21 cellular contexts compared by ENCODE assay signal in genomic region chr9:120911295-120911843, GRCh38. TPM values are rescaled to one million over a fixed set of nuclear protein-coding genes. Genes with fewer than 3 reads are reported as not detected.
DNase-seq lines count a peak whose midpoint lies in the region; ATAC-seq lines count a peak whose summit lies in the region.
"Had no signal": no experiment of that assay in that cellular context is flagged by ENCODE, and none has a peak within 500 bp of the region (broad histone marks: within the 10 kb centered on the region; RNA-seq: fewer than 3 reads in every experiment).

No MANE protein-coding gene starts in this region.

- CTCF ChIA-PET in T-cell (lab: Charles Lee), result interaction anchor here in 1 of 2 donors (0.9 to 2.0 kb wide), 3 partner anchors 9 to 34 kb away, joined by 3 to 4 read pairs (median 3); no protein-coding TSS in a partner anchor

- DNase-seq in stimulated activated naive CD8-positive, alpha-beta T cell treated with anti-CD3 and anti-CD28 coated beads, Interleukin-15, Interleukin-2, amounts not matched to agents 100 U/mL and 50 U/mL, for 24 hours, result no peak
- DNase-seq in T-cell (no peak), amniotic stem cell (lab: John Stamatoyannopoulos, UW) (no peak)
- DNase-seq in activated naive CD8-positive, alpha-beta T cell treated with anti-CD3 and anti-CD28 coated beads, Interleukin-2, amount 50 U/mL, for 24 hours, result no peak
- DNase-seq in stimulated activated naive CD8-positive, alpha-beta T cell treated with anti-CD3 and anti-CD28 coated beads, Interleukin-15, amount 100 ng/mL, for 72 hours, result no peak
- DNase-seq: amygdala; DND-41; kidney; NCI-H1105; NCI-H2081; NCI-H446 treated with DMSO at 0.1 percent for 48 hours; occipital lobe; retina; SK-N-SH; spleen; stimulated activated CD4-positive, alpha-beta T cell treated with anti-CD3 and anti-CD28 coated beads, Interleukin-4, amount 100 ng/mL, for 24 hours had no signal

- H3K27me3 Mint-ChIP-seq in stimulated activated naive CD8-positive, alpha-beta T cell treated with anti-CD3 and anti-CD28 coated beads, Interleukin-15, Interleukin-2, amounts not matched to agents 100 ng/mL and 50 ng/mL, for 24 hours, result no peaks in the 10 kb centered on the region
- H3K27me3 Mint-ChIP-seq in T-cell, result no peaks in the 10 kb centered on the region
- H3K27me3 Mint-ChIP-seq in activated naive CD8-positive, alpha-beta T cell treated with anti-CD3 and anti-CD28 coated beads, Interleukin-2, amount 50 U/mL, for 24 hours, result no peaks in the 10 kb centered on the region
- no peaks in the 10 kb centered on the region for H3K27me3 Mint-ChIP-seq in stimulated activated naive CD8-positive, alpha-beta T cell treated with anti-CD3 and anti-CD28 coated beads, Interleukin-15, amount 100 ng/mL, for 72 hours

- no peak for ATAC-seq in stimulated activated naive CD8-positive, alpha-beta T cell treated with anti-CD3 and anti-CD28 coated beads, Interleukin-15, Interleukin-2, amounts not matched to agents 100 U/mL and 50 U/mL, for 24 hours
- no peak for ATAC-seq in T-cell (replicated peaks in 1 of 4)
- ATAC-seq in activated naive CD8-positive, alpha-beta T cell treated with anti-CD3 and anti-CD28 coated beads, Interleukin-2, amount 50 U/mL, for 24 hours, result no peak
- no peak for ATAC-seq in stimulated activated naive CD8-positive, alpha-beta T cell treated with anti-CD3 and anti-CD28 coated beads, Interleukin-15, amount 100 ng/mL, for 72 hours
- no peak for ATAC-seq in HG02798 (IDR thresholded peaks at IDR 0.05; ENCODE audit: poor library complexity, unreplicated experiment)
- ATAC-seq in GM21786 (IDR thresholded peaks at IDR 0.05; ENCODE audit: unreplicated experiment), result no peak
- ATAC-seq: HCT116, HepG2 had no signal

- peak overlapping the region; percentile 68 for H3K4me3 Mint-ChIP-seq in stimulated activated naive CD8-positive, alpha-beta T cell treated with anti-CD3 and anti-CD28 coated beads, Interleukin-15, Interleukin-2, amounts not matched to agents 100 ng/mL and 50 ng/mL, for 24 hours
- peak overlapping the region in 2 of 3 donors; percentile 40 to 49 for H3K4me3 Mint-ChIP-seq in T-cell
- peak overlapping the region; percentile 19 for H3K4me3 Mint-ChIP-seq in activated naive CD8-positive, alpha-beta T cell treated with anti-CD3 and anti-CD28 coated beads, Interleukin-2, amount 50 U/mL, for 24 hours
- H3K4me3 Mint-ChIP-seq in stimulated activated naive CD8-positive, alpha-beta T cell treated with anti-CD3 and anti-CD28 coated beads, Interleukin-15, amount 100 ng/mL, for 72 hours, result peak overlapping the region; percentile 27 to 32

- H3K27ac Mint-ChIP-seq in stimulated activated naive CD8-positive, alpha-beta T cell treated with anti-CD3 and anti-CD28 coated beads, Interleukin-15, Interleukin-2, amounts not matched to agents 100 ng/mL and 50 ng/mL, for 24 hours, result peak overlapping the region; percentile 93
- peak overlapping the region; percentile 90 to 91 for H3K27ac Mint-ChIP-seq in T-cell
- H3K27ac Mint-ChIP-seq in activated naive CD8-positive, alpha-beta T cell treated with anti-CD3 and anti-CD28 coated beads, Interleukin-2, amount 50 U/mL, for 24 hours, result peak overlapping the region; percentile 91
- peak overlapping the region; percentile 92 to 94 for H3K27ac Mint-ChIP-seq in stimulated activated naive CD8-positive, alpha-beta T cell treated with anti-CD3 and anti-CD28 coated beads, Interleukin-15, amount 100 ng/mL, for 72 hours

- peaks cover 96% of the 10 kb centered on the region for H3K4me1 Mint-ChIP-seq in stimulated activated naive CD8-positive, alpha-beta T cell treated with anti-CD3 and anti-CD28 coated beads, Interleukin-15, Interleukin-2, amounts not matched to agents 100 ng/mL and 50 ng/mL, for 24 hours (ENCODE audit: low read depth)
- H3K4me1 Mint-ChIP-seq in T-cell, result peaks cover 78 to 88% (median 86%) of the 10 kb centered on the region in 3 donors
- peaks cover 96% of the 10 kb centered on the region for H3K4me1 Mint-ChIP-seq in activated naive CD8-positive, alpha-beta T cell treated with anti-CD3 and anti-CD28 coated beads, Interleukin-2, amount 50 U/mL, for 24 hours
- H3K4me1 Mint-ChIP-seq in stimulated activated naive CD8-positive, alpha-beta T cell treated with anti-CD3 and anti-CD28 coated beads, Interleukin-15, amount 100 ng/mL, for 72 hours, result peaks cover 97% of the 10 kb centered on the region

- POLR2A ChIA-PET in T-cell (lab: Charles Lee), result interaction anchor here in 1 of 2 donors (1.4 kb wide), 2 partner anchors 10 to 18 kb away, joined by 4 to 6 read pairs; no protein-coding TSS in a partner anchor

- H3K9me3 Mint-ChIP-seq in stimulated activated naive CD8-positive, alpha-beta T cell treated with anti-CD3 and anti-CD28 coated beads, Interleukin-15, Interleukin-2, amounts not matched to agents 100 ng/mL and 50 ng/mL, for 24 hours, result no peaks in the 10 kb centered on the region
- H3K9me3 Mint-ChIP-seq in T-cell, result no peaks in the 10 kb centered on the region
- H3K9me3 Mint-ChIP-seq in activated naive CD8-positive, alpha-beta T cell treated with anti-CD3 and anti-CD28 coated beads, Interleukin-2, amount 50 U/mL, for 24 hours, result no peaks in the 10 kb centered on the region
- no peaks in the 10 kb centered on the region for H3K9me3 Mint-ChIP-seq in stimulated activated naive CD8-positive, alpha-beta T cell treated with anti-CD3 and anti-CD28 coated beads, Interleukin-15, amount 100 ng/mL, for 72 hours

- H3K36me3 Mint-ChIP-seq in stimulated activated naive CD8-positive, alpha-beta T cell treated with anti-CD3 and anti-CD28 coated beads, Interleukin-15, Interleukin-2, amounts not matched to agents 100 ng/mL and 50 ng/mL, for 24 hours (ENCODE audit: low read depth), result peaks cover 90% of the 10 kb centered on the region
- peaks cover 75% of the 10 kb centered on the region for H3K36me3 Mint-ChIP-seq in T-cell
- peaks cover 94% of the 10 kb centered on the region for H3K36me3 Mint-ChIP-seq in activated naive CD8-positive, alpha-beta T cell treated with anti-CD3 and anti-CD28 coated beads, Interleukin-2, amount 50 U/mL, for 24 hours (ENCODE audit: low read depth)

RNA-seq across cellular contexts. Expression of gene TRAF1, which starts 15.2 kb away (rescaled TPM):
- total RNA-seq in T-cell, result 100 to 1,000 TPM in 3 of 5 donors, 10 to 100 TPM in 2; 67.6 to 170 (median 157) TPM

RNA-seq across cellular contexts. Expression of gene PHF19, which starts 34.4 kb away (rescaled TPM):
- 100 to 1,000 TPM in 4 of 5 donors, 10 to 100 TPM in 1; 92.8 to 184 (median 166) TPM for total RNA-seq in T-cell
